In genomic region chr13:72412481-72412880, GRCh38 we compare ENCODE assay signal across 9 cellular contexts.
"Had no signal": no experiment of that assay in that cellular context is flagged by ENCODE, and none has a peak within 500 bp of the region (broad histone marks: within the 10 kb centered on the region; RNA-seq: fewer than 3 reads in every experiment).

No MANE protein-coding gene starts in this region.

- DNase-seq: GM23248, GOT3, H7, HFFc6, IMR-90 had no signal

- H2AFZ ChIP-seq: GM23248 had no signal

- H3K9ac ChIP-seq: GM23248 had no signal

- H3K27ac ChIP-seq: GM23248, HL-60 had no signal

- H3K36me3 ChIP-seq: HAP-1 had no signal

- H3K4me3 ChIP-seq: GM23248, HAP-1, K562 had no signal

- H3K9me3 ChIP-seq: HAP-1 had no signal

- FAIRE-seq: K562 had no signal

- ATAC-seq: HCT116, K562 had no signal

- H3K4me1 ChIP-seq: HAP-1 had no signal
